ENCODE assay signal across 8 cellular contexts in genomic region chr19:15379083-15379995, GRCh38. TPM values are rescaled to one million over a fixed set of nuclear protein-coding genes. Genes with fewer than 3 reads are reported as not detected.
A peak's percentile ranks its signal among the peaks of the same experiment; 100 is the strongest.
DNase-seq lines count a peak whose midpoint lies in the region; ATAC-seq and TF ChIP-seq lines count a peak whose summit lies in the region.

Gene AKAP8 (minus strand): TSS chr19:15379787. CDS start chr19:15379731, 56 bp downstream.

- H3K4me3 Mint-ChIP-seq in Caco-2 (ENCODE audit: unreplicated experiment) (peak within 1 kb of the TSS; percentile 86), memory B cell (peak within 1 kb of the TSS; percentile 96)
- peak within 1 kb of the TSS; percentile 89 to 97 for H3K4me3 Mint-ChIP-seq in effector memory CD8-positive, alpha-beta T cell

- peaks cover 18% of the 10 kb centered on the region for H3K4me1 ChIP-seq in Caco-2

- no peak for TF ChIP-seq CTCF in Caco-2 (IDR thresholded peaks at IDR 0.05; ENCODE audit: insufficient read depth in 1 of 2, low read depth in 1 of 2, low read length in 1 of 2, severe bottlenecking in 1 of 2, unreplicated experiment in 1 of 2)

- H3K4me1 Mint-ChIP-seq in Caco-2 (ENCODE audit: low read depth, unreplicated experiment), result peaks cover 16% of the 10 kb centered on the region
- H3K4me1 Mint-ChIP-seq in effector memory CD8-positive, alpha-beta T cell (ENCODE audit: low read depth in 2 of 2), result peaks cover 24 to 36% of the 10 kb centered on the region in 2 donors
- peaks cover 28% of the 10 kb centered on the region for H3K4me1 Mint-ChIP-seq in memory B cell

- H3K36me3 Mint-ChIP-seq in Caco-2 (ENCODE audit: insufficient read depth, unreplicated experiment) (peaks cover 58% of the 10 kb centered on the region), memory B cell (no peaks in the 10 kb centered on the region)
- peaks cover 47% of the 10 kb centered on the region for H3K36me3 Mint-ChIP-seq in effector memory CD8-positive, alpha-beta T cell (ENCODE audit: insufficient read depth)

- no peaks in the 10 kb centered on the region for H3K27me3 ChIP-seq in Caco-2 (replicated peaks; ENCODE audit: control insufficient read depth, insufficient read depth, low read length)

- H3K9me3 Mint-ChIP-seq in Caco-2 (ENCODE audit: unreplicated experiment), result no peaks in the 10 kb centered on the region
- no peaks in the 10 kb centered on the region for H3K9me3 Mint-ChIP-seq in effector memory CD8-positive, alpha-beta T cell
- no peaks in the 10 kb centered on the region for H3K9me3 Mint-ChIP-seq in memory B cell

- CTCF ChIA-PET in Caco-2 (lab: Charles Lee), result interaction anchor here (0.6 to 3.0 kb wide), 9 partner anchors 40 to 937 kb away, joined by 3 to 20 read pairs (median 4); partner anchors contain the start of gene AKAP8L

- peak; percentile 97 to 98 for DNase-seq in Caco-2
- DNase-seq in HUDEP-2 (lab: John Stamatoyannopoulos, UW; ENCODE audit: unreplicated experiment in 76 of 76), result peak; percentile 89 to 100 (median 99)
- DNase-seq in NOMO-1 treated with dmso at 0.1 percent for 144 hours (lab: John Stamatoyannopoulos, UW; ENCODE audit: unreplicated experiment), result peak; percentile 94
- DNase-seq in activated CD8-positive, alpha-beta memory T cell treated with anti-CD3 and anti-CD28 coated beads for 48 hours (ENCODE audit: low read depth in 2 of 3, low spot score in 2 of 3), result peak; percentile 90 to 97 (median 94)
- peak; percentile 95 to 97 (median 96) for DNase-seq in effector memory CD8-positive, alpha-beta T cell
- peak; percentile 94 to 97 for DNase-seq in memory B cell (ENCODE audit: low spot score in 2 of 2)
- DNase-seq in stimulated activated CD8-positive, alpha-beta memory T cell treated with anti-CD3 and anti-CD28 coated beads, Interleukin-12 subunit alpha, Interleukin-12 subunit beta, amount 100 ng/mL, for 1 hour (ENCODE audit: low read depth), result peak; percentile 97

- H3K9me3 ChIP-seq in Caco-2, result no peaks in the 10 kb centered on the region

- no peaks in the 10 kb centered on the region for H3K36me3 ChIP-seq in Caco-2 (ENCODE audit: control insufficient read depth, insufficient read depth, low read length)

- intact Hi-C loops in Caco-2 (cut with micrococcal nuclease; ENCODE audit: unreplicated experiment), result loop anchor here (1.0 to 5.0 kb wide), 4 partner anchors 38 to 178 kb away; partner anchors contain the start of genes AKAP8L and BRD4

- H3K27ac Mint-ChIP-seq in Caco-2 (ENCODE audit: unreplicated experiment), result peak within 1 kb of the TSS; percentile 100
- peak within 1 kb of the TSS; percentile 97 to 99 for H3K27ac Mint-ChIP-seq in effector memory CD8-positive, alpha-beta T cell
- peak within 1 kb of the TSS; percentile 98 for H3K27ac Mint-ChIP-seq in memory B cell

- ATAC-seq in GM21390 (IDR thresholded peaks at IDR 0.05; ENCODE audit: unreplicated experiment) (peak; percentile 72), memory B cell (ENCODE audit: low read depth) (peak; percentile 88)
- ATAC-seq in effector memory CD8-positive, alpha-beta T cell (replicated peaks), result peak; percentile 89

- H3K27me3 Mint-ChIP-seq in Caco-2 (ENCODE audit: insufficient read depth, unreplicated experiment) (no peaks in the 10 kb centered on the region), memory B cell (no peaks in the 10 kb centered on the region)
- no peaks in the 10 kb centered on the region for H3K27me3 Mint-ChIP-seq in effector memory CD8-positive, alpha-beta T cell

- no TSS peak for BruUV-seq in Caco-2 (replicated peaks; lab: Mats Ljungman, UMichigan)

- POLR2A ChIA-PET in Caco-2 (lab: Charles Lee), result interaction anchor here (0.6 to 4.1 kb wide), 12 partner anchors 9 to 198 kb away, joined by 3 to 40 read pairs (median 5); partner anchors contain the start of genes AKAP8L and BRD4

- H3K4me3 ChIP-seq in Caco-2 (ENCODE audit: low read depth, low read length), result peak within 1 kb of the TSS; percentile 98

RNA-seq across cellular contexts. Expression of gene AKAP8, which starts in this region (rescaled TPM):
- 53.5 and 53.7 TPM in 2 replicates for total RNA-seq in Caco-2 (2022)

Comparison
In these comparisons a context has a peak if more than half of its experiments do, and no peak if none do; other contexts are left out.
1. Peak in every context shown above with its lines: DNase-seq, ATAC-seq and H3K4me3 ChIP-seq.